In genomic region chr1:107198581-107198980, GRCh38 we compare ENCODE assay signal across 23 cellular contexts. TPM values are rescaled to one million over a fixed set of nuclear protein-coding genes. Genes with fewer than 3 reads are reported as not detected.
DNase-seq lines count a peak whose midpoint lies in the region; ATAC-seq and TF ChIP-seq lines count a peak whose summit lies in the region.
"Had no signal": no experiment of that assay in that cellular context is flagged by ENCODE, and none has a peak within 500 bp of the region (broad histone marks: within the 10 kb centered on the region; RNA-seq: fewer than 3 reads in every experiment).

No MANE protein-coding gene starts in this region.

- 0 out of 7 replicates have a peak, but pooled peaks cover 0 to 3% (median 0%) of the 10 kb centered on the region in 3 experiments for H3K36me3 Mint-ChIP-seq in H9 (ENCODE audit: insufficient read depth in 1 of 3, low read depth in 3 of 3)
- H3K36me3 Mint-ChIP-seq: CD8-positive, alpha-beta T cell; neural progenitor cell had no signal

- H3K79me2 ChIP-seq in H9 (ENCODE audit: insufficient read depth, low read length) = no peaks in the 10 kb centered on the region
- H3K79me2 ChIP-seq in PC-3 (ENCODE audit: low read length) = no peaks in the 10 kb centered on the region

- WGBS in H9 (ENCODE audit: extremely low coverage, insufficient read length, low lambda C conversion rate) = no CpG with 5 or more reads among the region's 5 CpGs
- WGBS in ovary, 3 donors = 5 to 16% (median 8%) methylated on average over 5 of the region's 5 CpGs
- 28 to 34% methylated on average over 5 of the region's 5 CpGs for WGBS in esophagus squamous epithelium, 2 donors

- H3K4me1 ChIP-seq in H9 (ENCODE audit: insufficient read depth, low read length) = peaks cover 8% of the 10 kb centered on the region; the same call in 1 of the 2 replicates
- H3K4me1 ChIP-seq in PC-3 (ENCODE audit: insufficient read depth, low read length) = no peaks in the 10 kb centered on the region
- no peaks in the 10 kb centered on the region for H3K4me1 ChIP-seq in ovary (ENCODE audit: insufficient read depth)
- H3K4me1 ChIP-seq in lower lobe of right lung = no peaks in the 10 kb centered on the region
- H3K4me1 ChIP-seq in esophagus squamous epithelium = no peaks in the 10 kb centered on the region
- H3K4me1 ChIP-seq: neural progenitor cell, psoas muscle, tibial nerve had no signal

- H2AFZ ChIP-seq in H9 (ENCODE audit: low read length) (peak overlapping the region; percentile 32), PC-3 (ENCODE audit: low read length) (no peak overlapping the region)
- H2AFZ ChIP-seq: neural progenitor cell had no signal

- CTCF ChIA-PET in PC-3 (lab: Charles Lee) = no interaction called here

- H3K4me2 ChIP-seq in H9 (ENCODE audit: insufficient read depth, insufficient read length, low read length) (no peak overlapping the region), PC-3 (ENCODE audit: low read length) (no peak overlapping the region)
- H3K4me2 ChIP-seq: neural progenitor cell had no signal

- H4K8ac ChIP-seq in H9 (replicated peaks; ENCODE audit: insufficient read length, low read depth, low read length) = no peak overlapping the region

- no peak for TF ChIP-seq POLR2A in ovary (IDR thresholded peaks at IDR 0.05)
- TF ChIP-seq POLR2A in esophagus squamous epithelium (IDR thresholded peaks at IDR 0.05) = no peak

- H3K4me3 ChIP-seq in AG10803 (ENCODE audit: low read length) (no peak overlapping the region), PC-3 (ENCODE audit: low read length) (no peak overlapping the region), fibroblast of the aortic adventitia (ENCODE audit: low read depth, low read length) (no peak overlapping the region), ovary (no peak overlapping the region), lower lobe of right lung (no peak overlapping the region), esophagus squamous epithelium (no peak overlapping the region)
- H3K4me3 ChIP-seq: GM12878, neural progenitor cell, psoas muscle, tibial nerve had no signal

- H2AK5ac ChIP-seq in H9 (ENCODE audit: insufficient read length, low read length) = no peak overlapping the region

- H3K36me3 ChIP-seq in PC-3 (ENCODE audit: low read depth, low read length) (no peaks in the 10 kb centered on the region), ovary (no peaks in the 10 kb centered on the region), lower lobe of right lung (no peaks in the 10 kb centered on the region), esophagus squamous epithelium (no peaks in the 10 kb centered on the region)
- H3K36me3 ChIP-seq: neural progenitor cell, tibial nerve had no signal

- H3K23ac ChIP-seq in H9 (ENCODE audit: insufficient read length, low read depth, low read length) = no peak overlapping the region

- H3K27me3 Mint-ChIP-seq in H9 (ENCODE audit: low read depth) = no peaks in the 10 kb centered on the region

- H3K56ac ChIP-seq in H9 (ENCODE audit: insufficient read length, low read depth, low read length) = no peak overlapping the region

- no peak overlapping the region for H4K5ac ChIP-seq in H9 (ENCODE audit: insufficient read length, low read depth, low read length)

- peak; percentile 29; the same call in 1 of the 2 replicates for ATAC-seq in PC-3
- no peak for ATAC-seq in lower lobe of right lung
- ATAC-seq: CD8-positive, alpha-beta T cell; GM12878; psoas muscle had no signal

- peaks cover 14% of the 10 kb centered on the region in 2 experiments; a peak in 3 of 4 replicates for H3K4me1 Mint-ChIP-seq in H9
- H3K4me1 Mint-ChIP-seq: neural progenitor cell had no signal

- no peak overlapping the region for H4K91ac ChIP-seq in H9 (ENCODE audit: insufficient read length, low read depth, low read length)

- H3K9me3 ChIP-seq in H9 (ENCODE audit: control insufficient read depth, low read depth, low read length) = no peaks in the 10 kb centered on the region
- H3K9me3 ChIP-seq in PC-3 (ENCODE audit: low read length) = 0 out of 2 replicates have a peak, but pooled peaks cover 3% of the 10 kb centered on the region
- no peaks in the 10 kb centered on the region for H3K9me3 ChIP-seq in ovary
- H3K9me3 ChIP-seq in lower lobe of right lung = no peaks in the 10 kb centered on the region
- no peaks in the 10 kb centered on the region for H3K9me3 ChIP-seq in esophagus squamous epithelium

- intact Hi-C loops in PC-3 (cut with micrococcal nuclease) = no loop called here
- intact Hi-C loops in ovary (cut with DNase I) = no loop called here
- intact Hi-C loops in lower lobe of right lung (cut with DNase I) = no loop called here
- intact Hi-C loops in esophagus squamous epithelium (cut with DNase I) = no loop called here

- H3F3A ChIP-seq in PC-3 (ENCODE audit: low read length, unreplicated experiment) = no peaks in the 10 kb centered on the region

- no peak overlapping the region for H2BK20ac ChIP-seq in H9 (ENCODE audit: low read depth, low read length, poor library complexity, severe bottlenecking)

- no peak overlapping the region for H3K4ac ChIP-seq in H9 (ENCODE audit: low read depth, low read length)

- no peak overlapping the region for H3K4me3 Mint-ChIP-seq in H9
- H3K4me3 Mint-ChIP-seq: CD8-positive, alpha-beta T cell; neural progenitor cell had no signal

- no peaks in the 10 kb centered on the region for H3K23me2 ChIP-seq in H9 (ENCODE audit: insufficient read length, low read depth, low read length, poor library complexity, severe bottlenecking)

- no peak overlapping the region for H2BK15ac ChIP-seq in H9 (ENCODE audit: low read depth, low read length)

- no peaks in the 10 kb centered on the region for H4K20me1 ChIP-seq in H9 (ENCODE audit: control insufficient read depth, insufficient read depth, insufficient read length)
- H4K20me1 ChIP-seq in PC-3 (ENCODE audit: low read length) = no peaks in the 10 kb centered on the region

- H2BK120ac ChIP-seq in H9 (ENCODE audit: low read depth, low read length, poor library complexity, severe bottlenecking) = no peak overlapping the region

- BruUV-seq in PC-3 (replicated peaks; lab: Mats Ljungman, UMichigan) = no TSS peak

- no peak overlapping the region for H2BK12ac ChIP-seq in H9 (ENCODE audit: insufficient read length, low read depth, low read length)

- H3K18ac ChIP-seq in H9 (ENCODE audit: insufficient read length, low read depth, low read length) = no peak overlapping the region

- POLR2A ChIA-PET in PC-3 (lab: Charles Lee; ENCODE audit: unreplicated experiment) = no interaction called here

- TF ChIP-seq EP300 in ovary (IDR thresholded peaks at IDR 0.05) = no peak

- H3K27ac Mint-ChIP-seq in H9 = no peak overlapping the region
- H3K27ac Mint-ChIP-seq: CD8-positive, alpha-beta T cell; neural progenitor cell had no signal

- TF ChIP-seq CTCF in AG10803 (conservative IDR thresholded peaks at IDR 0.05; ENCODE audit: low read length) (no peak), H9 (conservative IDR thresholded peaks at IDR 0.05) (no peak), PC-3 (conservative IDR thresholded peaks at IDR 0.05; ENCODE audit: low read depth, low read length) (no peak), fibroblast of the aortic adventitia (IDR thresholded peaks at IDR 0.05; ENCODE audit: insufficient read depth, low read length) (no peak), ovary (IDR thresholded peaks at IDR 0.05) (no peak), lower lobe of right lung (IDR thresholded peaks at IDR 0.05) (no peak), esophagus squamous epithelium (IDR thresholded peaks at IDR 0.05) (no peak)

- H3K9me2 ChIP-seq in PC-3 (replicated peaks; ENCODE audit: low read length) = no peaks in the 10 kb centered on the region

- H3K9me3 Mint-ChIP-seq in H9 = peaks cover 2 to 3% of the 10 kb centered on the region in 2 experiments; a peak in 3 of 5 replicates

- H3K27ac ChIP-seq in H9 (ENCODE audit: insufficient read length, low read depth, low read length) (no peak overlapping the region), PC-3 (ENCODE audit: low read length) (no peak overlapping the region), ovary (no peak overlapping the region), lower lobe of right lung (no peak overlapping the region), esophagus squamous epithelium (no peak overlapping the region)
- H3K27ac ChIP-seq: neural progenitor cell, psoas muscle, tibial nerve had no signal

- peak; percentile 46 for DNase-seq in AG10803 (ENCODE audit: low read depth)
- no peak for DNase-seq in H9
- DNase-seq in PC-3 = peak; percentile 7
- DNase-seq in fibroblast of the aortic adventitia (ENCODE audit: low read depth) = peak; percentile 59
- DNase-seq in NAMALWA (ENCODE audit: low spot score) = no peak
- DNase-seq in ovary = no peak
- DNase-seq in lower lobe of right lung = no peak
- DNase-seq in esophagus squamous epithelium (lab: John Stamatoyannopoulos, UW) = no peak
- DNase-seq: activated CD4-positive, alpha-beta T cell treated with anti-CD3 and anti-CD28 coated beads, Interleukin-2, amount 50 U/mL, for 4 hours; activated naive CD4-positive, alpha-beta T cell treated with Interleukin-2 at 50 U/mL for 16 hours; activated T-cell treated with anti-CD3 and anti-CD28 coated beads for 4 hours; amygdala; CD8-positive, alpha-beta T cell; cerebellar nuclear complex; KG1; NCI-H1048; psoas muscle; small intestine; stimulated activated naive CD4-positive, alpha-beta T cell treated with Interleukin-2 at 50 U/mL for 16 hours; T-helper 2 cell had no signal

- H3K14ac ChIP-seq in H9 (ENCODE audit: insufficient read depth, low read length) = no peak overlapping the region

- H3K79me1 ChIP-seq in H9 (ENCODE audit: insufficient read depth, low read depth, low read length, poor library complexity, severe bottlenecking) = no peaks in the 10 kb centered on the region

- H3K9ac ChIP-seq in H9 (ENCODE audit: extremely low read depth, insufficient read length, low read length) (no peak overlapping the region), PC-3 (ENCODE audit: low read length) (no peak overlapping the region)
- H3K9ac ChIP-seq: neural progenitor cell had no signal

- H2BK5ac ChIP-seq in H9 (ENCODE audit: insufficient read length, low read length) = no peak overlapping the region

- no peaks in the 10 kb centered on the region for H3K27me3 ChIP-seq in H9 (ENCODE audit: insufficient read depth, low read length)
- no peaks in the 10 kb centered on the region for H3K27me3 ChIP-seq in PC-3 (ENCODE audit: low read length)
- no peaks in the 10 kb centered on the region for H3K27me3 ChIP-seq in ovary
- no peaks in the 10 kb centered on the region for H3K27me3 ChIP-seq in lower lobe of right lung (ENCODE audit: low read depth)
- no peaks in the 10 kb centered on the region for H3K27me3 ChIP-seq in esophagus squamous epithelium
- H3K27me3 ChIP-seq: neural progenitor cell, tibial nerve had no signal

- no peak overlapping the region for H3T11ph ChIP-seq in H9 (ENCODE audit: low read length)

RNA-seq across cellular contexts. Expression of gene NTNG1, which starts 57.7 kb away (rescaled TPM):
- total RNA-seq in H9 (2021) (1.0 and 1.5 TPM in 2 replicates), PC-3 (2014; rRNA removed) (6.7 and 6.8 TPM in 2 replicates), fibroblast of the aortic adventitia (ENCODE audit: low replicate concordance) (2.0 and 20.9 TPM in 2 replicates), ovary (1 to 10 TPM in 3 of 7 donors, under 1 TPM in 4; 0.28 to 9.1 (median 0.97) TPM), lower lobe of right lung (9.6 TPM), esophagus squamous epithelium (1 to 10 TPM in 1 of 4 donors, under 1 TPM in 1, not detected in 2; 0.41 to 1.3 TPM)
- polyA plus RNA-seq in ovary = 1 to 10 TPM in 1 of 2 donors, under 1 TPM in 1; 0.53 to 1.1 TPM
- total RNA-seq: CD8-positive, alpha-beta T cell had no signal

Comparison
In these comparisons a context has a peak if more than half of its experiments do, and no peak if none do; other contexts are left out.
1. DNase-seq: peak in AG10803 (single experiment), PC-3 (single experiment) and fibroblast of the aortic adventitia (single experiment); none in H9 (single experiment), NAMALWA (single experiment), ovary (0 of 5), lower lobe of right lung (single experiment) and esophagus squamous epithelium (single experiment).